16 cellular contexts compared by ENCODE assay signal in the genomic region with DNA sequence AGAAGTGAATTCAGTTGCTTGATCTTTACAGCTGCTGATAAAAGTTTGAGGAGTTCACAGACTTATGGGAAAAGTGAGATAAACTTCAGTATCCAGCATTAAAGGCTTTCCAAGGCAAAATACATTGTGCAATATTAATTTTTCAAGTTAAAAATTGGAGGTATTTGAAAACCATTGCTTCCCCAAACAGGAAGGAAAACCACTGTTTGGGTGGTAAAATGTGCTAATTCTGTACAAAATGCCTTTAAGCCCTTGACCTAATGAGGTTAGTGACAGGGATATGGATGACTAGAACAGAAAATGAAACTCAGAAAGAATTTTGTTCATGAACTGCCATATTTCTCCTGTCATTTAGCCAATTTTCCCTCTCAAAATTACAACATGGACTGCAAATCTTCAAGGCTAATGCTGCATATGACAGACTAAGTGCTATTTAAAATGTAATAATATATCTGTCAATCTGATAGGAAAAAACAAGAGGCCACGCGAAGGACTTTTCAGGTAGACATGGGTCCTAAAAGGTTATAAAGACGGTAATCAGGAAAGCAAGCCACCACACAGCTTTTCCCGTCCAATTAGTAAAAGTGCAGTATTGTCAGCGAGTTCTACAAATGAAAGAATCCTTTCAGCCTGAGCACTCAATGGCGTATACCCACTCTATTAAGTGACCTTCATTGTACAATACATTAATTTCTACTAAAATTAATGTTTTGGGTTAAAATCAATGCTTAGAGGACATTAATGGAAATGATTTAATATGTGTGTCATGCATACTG.
DNase-seq lines count a peak whose midpoint lies in the region; ATAC-seq and TF ChIP-seq lines count a peak whose summit lies in the region.
"Had no signal": no experiment of that assay in that cellular context is flagged by ENCODE, and none has a peak within 500 bp of the region (broad histone marks: within the 10 kb centered on the region; RNA-seq: fewer than 3 reads in every experiment).

No MANE protein-coding gene starts in this region.

- peaks cover 26 to 34% (median 29%) of the 10 kb centered on the region in 10 experiments for H3K4me1 ChIP-seq in BLaER1 treated with 17β-estradiol and CSF1 and Interleukin-3, amounts not matched to agents 10 nM and 100 nM
- H3K4me1 ChIP-seq in mesodermal cell (ENCODE audit: control insufficient read depth, insufficient read depth, low read length, poor library complexity, severe bottlenecking) = peaks cover 23% of the 10 kb centered on the region
- H3K4me1 ChIP-seq: lower lobe of right lung, testis had no signal

- peaks cover 0 to 18% (median 0%) of the 10 kb centered on the region in 11 experiments; a peak in 4 of 22 replicates for H3K27me3 ChIP-seq in BLaER1 treated with 17β-estradiol and CSF1 and Interleukin-3, amounts not matched to agents 10 nM and 100 nM
- H3K27me3 ChIP-seq: ovary, testis had no signal

- TF ChIP-seq CTCF in astrocyte of the cerebellum (IDR thresholded peaks at IDR 0.05; ENCODE audit: low read depth, low read length, missing control alignments) = no peak

- peaks cover 0 to 15% (median 0%) of the 10 kb centered on the region in 11 experiments; a peak in 5 of 22 replicates for H3K9me3 ChIP-seq in BLaER1 treated with 17β-estradiol and CSF1 and Interleukin-3, amounts not matched to agents 10 nM and 100 nM (replicated peaks in 1 of 11)
- no peaks in the 10 kb centered on the region for H3K9me3 ChIP-seq in mesodermal cell (ENCODE audit: control insufficient read depth, low read length)
- H3K9me3 ChIP-seq: lower lobe of right lung, ovary, testis had no signal

- no peaks in the 10 kb centered on the region for H3K36me3 ChIP-seq in BLaER1 treated with 17β-estradiol and CSF1 and Interleukin-3, amounts not matched to agents 10 nM and 100 nM
- no peaks in the 10 kb centered on the region for H3K36me3 ChIP-seq in mesodermal cell (ENCODE audit: control insufficient read depth, insufficient read depth, low read length)
- H3K36me3 ChIP-seq: lower lobe of right lung, ovary had no signal

- in situ Hi-C loops in astrocyte of the cerebellum (cut with HindIII; ENCODE audit: low sequenced_read_pairs) = no loop called here

- no peak overlapping the region for H3K4me3 Mint-ChIP-seq in activated T-cell treated with anti-CD3 and anti-CD28 coated beads, Interleukin-2, amount 50 U/mL, for 4 hours
- H3K4me3 Mint-ChIP-seq: activated naive CD8-positive, alpha-beta T cell treated with anti-CD3 and anti-CD28 coated beads, Interleukin-2, amount 10 ng/mL, durations not matched to agents 7 days and 5 days had no signal

- 86 to 92% methylated on average over 5 of the region's 6 CpGs for WGBS in mesodermal cell (ENCODE audit: insufficient coverage in 2 of 2), 2 experiments

- peak overlapping the region in 1 of 10 experiments; percentile 28; a peak in 1 of 20 replicates for H3K4me3 ChIP-seq in BLaER1 treated with 17β-estradiol and CSF1 and Interleukin-3, amounts not matched to agents 10 nM and 100 nM
- H3K4me3 ChIP-seq in astrocyte of the cerebellum (ENCODE audit: low read depth, low read length) (no peak overlapping the region), mesodermal cell (ENCODE audit: extremely low read depth, insufficient read depth, low read length, poor library complexity, severe bottlenecking) (no peak overlapping the region)
- H3K4me3 ChIP-seq: lower lobe of right lung, ovary, testis had no signal

- TF ChIP-seq RAD21 in Ishikawa (IDR thresholded peaks at IDR 0.05; ENCODE audit: low read depth) = no peak

- H3K27me3 Mint-ChIP-seq in activated T-cell treated with anti-CD3 and anti-CD28 coated beads, Interleukin-2, amount 50 U/mL, for 4 hours (ENCODE audit: low read depth) = peaks cover 12% of the 10 kb centered on the region

- no peaks in the 10 kb centered on the region for H3K9me3 Mint-ChIP-seq in activated T-cell treated with anti-CD3 and anti-CD28 coated beads, Interleukin-2, amount 50 U/mL, for 4 hours

- peak overlapping the region in 4 of 11 experiments; percentile 3 to 44 (median 21); a peak in 3 of 22 replicates for H3K9ac ChIP-seq in BLaER1 treated with 17β-estradiol and CSF1 and Interleukin-3, amounts not matched to agents 10 nM and 100 nM

- peak overlapping the region; percentile 59 to 83 (median 73) for H3K4me2 ChIP-seq in BLaER1 treated with 17β-estradiol and CSF1 and Interleukin-3, amounts not matched to agents 10 nM and 100 nM

- H3K36me3 Mint-ChIP-seq in activated T-cell treated with anti-CD3 and anti-CD28 coated beads, Interleukin-2, amount 50 U/mL, for 4 hours (ENCODE audit: insufficient read depth) = no peaks in the 10 kb centered on the region

- ATAC-seq in activated T-cell treated with anti-CD3 and anti-CD28 coated beads, Interleukin-2, amount 50 U/mL, for 4 hours = no peak
- ATAC-seq in HG02973 (IDR thresholded peaks at IDR 0.05; ENCODE audit: unreplicated experiment) = no peak
- no peak for ATAC-seq in GM21576 (IDR thresholded peaks at IDR 0.05; ENCODE audit: unreplicated experiment)
- ATAC-seq: esophagus mucosa had no signal

- peak overlapping the region in 8 of 11 experiments; percentile 12 to 77 (median 66); a peak in 14 of 22 replicates for H3K27ac ChIP-seq in BLaER1 treated with 17β-estradiol and CSF1 and Interleukin-3, amounts not matched to agents 10 nM and 100 nM
- peak overlapping the region; percentile 82 for H3K27ac ChIP-seq in mesodermal cell (ENCODE audit: low read depth, low read length, severe bottlenecking)
- H3K27ac ChIP-seq: lower lobe of right lung, ovary, testis had no signal

- peak; percentile 15 for DNase-seq in astrocyte of the cerebellum (ENCODE audit: low read depth)
- no peak for DNase-seq in activated T-cell treated with anti-CD3 and anti-CD28 coated beads, Interleukin-2, amount 50 U/mL, for 4 hours
- no peak for DNase-seq in NCI-H2171 (lab: John Stamatoyannopoulos, UW)
- DNase-seq: activated CD4-positive, CD25-positive, alpha-beta regulatory T cell; activated naive CD8-positive, alpha-beta T cell treated with anti-CD3 and anti-CD28 coated beads, Interleukin-2, amount 10 ng/mL, durations not matched to agents 7 days and 5 days; cortex of kidney; lower lobe of right lung; NCI-H2171 treated with DMSO at 0.1 percent for 48 hours; ovary; testis had no signal

- no peaks in the 10 kb centered on the region for H3K4me1 Mint-ChIP-seq in activated T-cell treated with anti-CD3 and anti-CD28 coated beads, Interleukin-2, amount 50 U/mL, for 4 hours (ENCODE audit: low read depth)

- no peak for TF ChIP-seq EP300 in Ishikawa (IDR thresholded peaks at IDR 0.05; ENCODE audit: borderline replicate concordance)

- H4K20me1 ChIP-seq in BLaER1 treated with 17β-estradiol and CSF1 and Interleukin-3, amounts not matched to agents 10 nM and 100 nM = no peaks in the 10 kb centered on the region

TF ChIP-seq in Ishikawa, 13 proteins besides CTCF, POLR2A, EP300 and RAD21:
- TF ChIP-seq CEBPB (IDR thresholded peaks at IDR 0.05) = no peak
- TF ChIP-seq, protein P1, sequence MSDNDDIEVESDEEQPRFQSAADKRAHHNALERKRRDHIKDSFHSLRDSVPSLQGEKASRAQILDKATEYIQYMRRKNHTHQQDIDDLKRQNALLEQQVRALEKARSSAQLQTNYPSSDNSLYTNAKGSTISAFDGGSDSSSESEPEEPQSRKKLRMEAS (IDR thresholded peaks at IDR 0.05) = peak; percentile 10; the same call in 1 of the 2 replicates
TF ChIP-seq in Ishikawa: peak in this region for 1.
